In genomic region chr11:71213696-71214552, GRCh38 we compare ENCODE assay signal across 17 cellular contexts. TPM values are rescaled to one million over a fixed set of nuclear protein-coding genes. Genes with fewer than 3 reads are reported as not detected.
DNase-seq lines count a peak whose midpoint lies in the region; ATAC-seq and TF ChIP-seq lines count a peak whose summit lies in the region.
"Had no signal": no experiment of that assay in that cellular context is flagged by ENCODE, and none has a peak within 500 bp of the region (broad histone marks: within the 10 kb centered on the region; RNA-seq: fewer than 3 reads in every experiment).

No MANE protein-coding gene starts in this region.

- H3K4me3 Mint-ChIP-seq in natural killer cell treated with Interleukin-12 subunit alpha and Interleukin-12 subunit beta and Interleukin-15 and Interleukin-18, amount 100 ng/mL, for 72 hours, result no peak overlapping the region
- no peak overlapping the region for H3K4me3 Mint-ChIP-seq in natural killer cell

- H3K27ac Mint-ChIP-seq in natural killer cell treated with Interleukin-12 subunit alpha and Interleukin-12 subunit beta and Interleukin-15 and Interleukin-18, amount 100 ng/mL, for 72 hours, result no peak overlapping the region
- H3K27ac Mint-ChIP-seq in natural killer cell, result no peak overlapping the region

- H3K9me3 ChIP-seq in hepatocyte (ENCODE audit: low read depth), result no peaks in the 10 kb centered on the region
- no peaks in the 10 kb centered on the region for H3K9me3 ChIP-seq in osteoblast (ENCODE audit: low read depth, low read length)
- H3K9me3 ChIP-seq: SJCRH30 had no signal

- H3K36me3 Mint-ChIP-seq in natural killer cell treated with Interleukin-12 subunit alpha and Interleukin-12 subunit beta and Interleukin-15 and Interleukin-18, amount 100 ng/mL, for 72 hours, result no peaks in the 10 kb centered on the region
- no peaks in the 10 kb centered on the region for H3K36me3 Mint-ChIP-seq in natural killer cell

- H3K4me1 ChIP-seq in hepatocyte (ENCODE audit: insufficient read depth) (peaks cover 15% of the 10 kb centered on the region), osteoblast (ENCODE audit: insufficient read depth, low read length) (no peaks in the 10 kb centered on the region)
- H3K4me1 ChIP-seq: SJCRH30 had no signal

- WGBS in hepatocyte (ENCODE audit: low lambda C conversion rate, missing lambda C conversion rate), result 89% methylated on average over 19 of the region's 19 CpGs

- intact Hi-C loops in natural killer cell (cut with micrococcal nuclease), result no loop called here

- H3K27me3 ChIP-seq in hepatocyte (no peaks in the 10 kb centered on the region), osteoblast (ENCODE audit: insufficient read depth, low read length) (peaks cover 5% of the 10 kb centered on the region)
- H3K27me3 ChIP-seq: SJCRH30 had no signal

- no peaks in the 10 kb centered on the region for H3K9me2 ChIP-seq in hepatocyte (replicated peaks; ENCODE audit: insufficient read depth)

- TF ChIP-seq POLR2A in erythroblast (IDR thresholded peaks at IDR 0.05; ENCODE audit: low read length), result no peak

- peak; percentile 39 for DNase-seq in natural killer cell treated with Interleukin-12 subunit alpha and Interleukin-12 subunit beta and Interleukin-15 and Interleukin-18, amount 100 ng/mL, for 72 hours (ENCODE audit: low spot score)
- no peak for DNase-seq in natural killer cell
- no peak for DNase-seq in hepatocyte (ENCODE audit: low spot score)
- DNase-seq in osteoblast (ENCODE audit: insufficient read length, low spot score, missing footprints), result peak; percentile 82
- no peak for DNase-seq in GM20000 (ENCODE audit: low spot score)
- DNase-seq in erythroblast (lab: John Stamatoyannopoulos, UW), result no peak
- DNase-seq: DMS53; HCEC 1CT; NCI-H1436; NCI-H2029; NCI-H2171; NCI-H446 treated with DMSO at 0.1 percent for 48 hours; NK-92 treated with Interleukin-12 subunit alpha and Interleukin-12 subunit beta, amount 100 ng/mL, for 24 hours had no signal

- H3K27ac ChIP-seq in hepatocyte (no peak overlapping the region), osteoblast (ENCODE audit: low read depth, low read length) (no peak overlapping the region)
- H3K27ac ChIP-seq: SJCRH30 had no signal

- H3K27me3 Mint-ChIP-seq in natural killer cell treated with Interleukin-12 subunit alpha and Interleukin-12 subunit beta and Interleukin-15 and Interleukin-18, amount 100 ng/mL, for 72 hours, result no peaks in the 10 kb centered on the region
- no peaks in the 10 kb centered on the region for H3K27me3 Mint-ChIP-seq in natural killer cell (ENCODE audit: low read depth in 2 of 2)

- TF ChIP-seq CTCF in natural killer cell (IDR thresholded peaks at IDR 0.05), result no peak
- no peak for TF ChIP-seq CTCF in hepatocyte (IDR thresholded peaks at IDR 0.05; ENCODE audit: poor library complexity)
- no peak for TF ChIP-seq CTCF in osteoblast (IDR thresholded peaks at IDR 0.05; ENCODE audit: extremely low read depth, low read depth, low read length)
- no peak for TF ChIP-seq CTCF in GM20000 (IDR thresholded peaks at IDR 0.05; ENCODE audit: extremely low read depth, missing control alignments)

- H3K79me2 ChIP-seq in hepatocyte (peaks cover 19% of the 10 kb centered on the region), osteoblast (ENCODE audit: insufficient read depth, low read length) (no peaks in the 10 kb centered on the region)

- no peaks in the 10 kb centered on the region for H4K20me1 ChIP-seq in hepatocyte (ENCODE audit: insufficient read depth, poor library complexity, severe bottlenecking)
- H4K20me1 ChIP-seq in osteoblast (ENCODE audit: insufficient read depth, low read length), result no peaks in the 10 kb centered on the region

- H3K4me3 ChIP-seq in hepatocyte (no peak overlapping the region), osteoblast (ENCODE audit: insufficient read depth, low read length) (no peak overlapping the region)
- H3K4me3 ChIP-seq: SJCRH30 had no signal

- H3K36me3 ChIP-seq in hepatocyte (replicated peaks; ENCODE audit: insufficient read depth, low read depth) (no peaks in the 10 kb centered on the region), osteoblast (ENCODE audit: insufficient read depth, low read length) (no peaks in the 10 kb centered on the region)
- H3K36me3 ChIP-seq: SJCRH30 had no signal

- H2AFZ ChIP-seq in hepatocyte, result no peak overlapping the region
- no peak overlapping the region for H2AFZ ChIP-seq in osteoblast (ENCODE audit: low read length)

- H3K9me3 Mint-ChIP-seq in natural killer cell treated with Interleukin-12 subunit alpha and Interleukin-12 subunit beta and Interleukin-15 and Interleukin-18, amount 100 ng/mL, for 72 hours, result no peaks in the 10 kb centered on the region
- H3K9me3 Mint-ChIP-seq in natural killer cell, result no peaks in the 10 kb centered on the region

- H3K4me2 ChIP-seq in hepatocyte (peak overlapping the region; percentile 28), osteoblast (ENCODE audit: insufficient read depth, low read length) (no peak overlapping the region)

- H3K4me1 Mint-ChIP-seq in natural killer cell treated with Interleukin-12 subunit alpha and Interleukin-12 subunit beta and Interleukin-15 and Interleukin-18, amount 100 ng/mL, for 72 hours (ENCODE audit: low read depth in 2 of 2), result no peaks in the 10 kb centered on the region
- H3K4me1 Mint-ChIP-seq in natural killer cell, result no peaks in the 10 kb centered on the region

- ATAC-seq in natural killer cell treated with Interleukin-12 subunit alpha and Interleukin-12 subunit beta and Interleukin-15 and Interleukin-18, amount 100 ng/mL, for 72 hours, result no peak
- ATAC-seq in natural killer cell, result no peak
- ATAC-seq in GM21529 (IDR thresholded peaks at IDR 0.05; ENCODE audit: unreplicated experiment), result no peak
- ATAC-seq in GM18502 (IDR thresholded peaks at IDR 0.05; ENCODE audit: poor library complexity, unreplicated experiment), result no peak

RNA-seq across cellular contexts. Expression of gene SHANK2, which starts 38.5 kb away (rescaled TPM):
- total RNA-seq in natural killer cell treated with Interleukin-12 subunit alpha and Interleukin-12 subunit beta and Interleukin-15 and Interleukin-18, amount 100 ng/mL, for 72 hours, result under 1 TPM in 1 of 2 donors, not detected in 1; 0.11 TPM
- 1 to 10 TPM in 1 of 3 donors, not detected in 2; 4.9 TPM for total RNA-seq in natural killer cell
- total RNA-seq in hepatocyte, result 11.9 and 17.3 TPM in 2 replicates
- 18.2 and 20.7 TPM in 2 replicates for polyA plus RNA-seq in hepatocyte
- 2.5 and 3.5 TPM in 2 replicates for total RNA-seq in osteoblast
- total RNA-seq: OCI-LY7 had no signal

Comparison
In these comparisons a context has a peak if more than half of its experiments do, and no peak if none do; other contexts are left out.
1. DNase-seq: peak in natural killer cell treated with Interleukin-12 subunit alpha and Interleukin-12 subunit beta and Interleukin-15 and Interleukin-18, amount 100 ng/mL, for 72 hours (single experiment) and osteoblast (single experiment); none in natural killer cell (single experiment), hepatocyte (single experiment), GM20000 (single experiment) and erythroblast (0 of 2).